ENCODE assay signal across 8 cellular contexts in the genomic region with DNA sequence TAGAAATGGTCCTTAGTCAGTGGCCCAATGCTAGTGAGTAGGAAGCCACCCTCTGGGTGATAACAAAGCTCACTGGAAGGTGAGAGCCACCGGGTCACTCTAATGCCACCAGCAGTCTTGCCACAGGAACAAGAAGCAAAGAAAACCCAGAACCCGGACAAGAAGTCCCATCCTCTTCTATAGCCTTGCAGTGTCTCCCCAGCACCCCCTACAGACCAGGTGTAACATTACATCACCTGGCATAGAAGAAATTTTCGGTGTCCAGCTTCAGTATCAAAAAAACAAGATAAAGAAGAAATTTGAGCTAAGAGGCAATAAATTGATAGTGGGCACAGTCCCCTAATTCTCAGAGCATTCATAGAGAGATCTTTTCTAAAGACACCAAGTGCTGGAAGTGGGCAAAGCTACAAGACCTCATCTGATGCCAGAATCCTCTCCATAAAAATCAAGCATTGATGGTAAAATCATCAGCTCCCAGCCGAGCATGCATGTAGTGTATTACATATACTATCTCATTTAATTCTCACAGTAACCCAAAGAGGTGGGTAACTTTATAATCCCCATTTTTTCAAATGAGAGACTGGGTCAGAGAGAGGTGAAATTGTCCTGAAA.
DNase-seq lines count a peak whose midpoint lies in the region; ATAC-seq, FAIRE-seq and TF ChIP-seq lines count a peak whose summit lies in the region.

No MANE protein-coding gene starts in this region.

- peaks cover 0 to 23% of the 10 kb centered on the region in 2 experiments; a peak in 1 of 5 replicates for H3K27me3 ChIP-seq in K562 (ENCODE audit: control insufficient read depth in 2 of 2, insufficient read depth in 2 of 2, low read length in 2 of 2)

- H4K20me1 ChIP-seq in K562 (replicated peaks; ENCODE audit: control insufficient read depth, insufficient read depth, low read length): no peaks in the 10 kb centered on the region

- no peaks in the 10 kb centered on the region for H3K9me3 ChIP-seq in K562 (replicated peaks; ENCODE audit: control insufficient read depth, insufficient read depth, low read depth, low read length)

- no peaks in the 10 kb centered on the region for H3K9me1 ChIP-seq in K562 (ENCODE audit: control insufficient read depth, insufficient read depth, low read length)

- H3K9ac ChIP-seq in K562 (ENCODE audit: insufficient read depth in 1 of 2, low read depth in 2 of 2, low read length in 2 of 2): no peak overlapping the region

- FAIRE-seq in K562 (lab: Jason Lieb, UNC): peak; percentile 91

- peaks cover 13% of the 10 kb centered on the region for H3K4me1 Mint-ChIP-seq in nephron progenitor cell

- no peaks in the 10 kb centered on the region for H3K4me1 ChIP-seq in K562 (replicated peaks in 1 of 2; ENCODE audit: control insufficient read depth in 2 of 2, insufficient read depth in 2 of 2, low read length in 2 of 2)

- peaks cover 6% of the 10 kb centered on the region for H3K9me3 Mint-ChIP-seq in nephron progenitor cell

- POLR2A ChIA-PET in K562 (lab: Yijun Ruan, JAX): interaction anchor here (0.5 to 1.2 kb wide), 5 partner anchors 8 to 399 kb away, joined by 3 to 4 read pairs (median 4); no protein-coding TSS in a partner anchor

- in situ Hi-C loops in K562 (cut with MboI): no loop called here

- no peak overlapping the region for H3K4me3 ChIP-seq in K562

- H2AFZ ChIP-seq in K562 (ENCODE audit: low read depth, low read length): no peak overlapping the region

- DNase-seq in NCI-H748 (lab: John Stamatoyannopoulos, UW; ENCODE audit: unreplicated experiment): peak; percentile 17
- no peak for DNase-seq in NCI-H748 treated with DMSO at 0.1 percent for 48 hours (lab: John Stamatoyannopoulos, UW)
- peak; percentile 34 for DNase-seq in HuH-7 (ENCODE audit: low spot score)
- DNase-seq in K562 (ENCODE audit: extremely low read depth in 1 of 4, low spot score in 3 of 4): peak; percentile 60 to 80 (median 76)
- DNase-seq in nephron progenitor cell: no peak
- DNase-seq in activated effector memory CD4-positive, alpha-beta T cell treated with anti-CD3 and anti-CD28 coated beads, Interleukin-2, amount 50 U/mL, for 16 hours: no peak
- no peak for DNase-seq in NCI-H446 treated with DMSO at 0.1 percent for 48 hours (lab: John Stamatoyannopoulos, UW)

- ATAC-seq in K562 (peak; percentile 80), HG03025 (IDR thresholded peaks at IDR 0.05; ENCODE audit: low FRiP score, unreplicated experiment) (no peak)

- no peak for TF ChIP-seq POLR2A in K562 (conservative IDR thresholded peaks at IDR 0.05)

- TF ChIP-seq CTCF in K562 (IDR thresholded peaks at IDR 0.05 in 2 of 3, conservative IDR thresholded peaks at IDR 0.05 in 1 of 3; ENCODE audit: insufficient read depth in 2 of 3, low read depth in 1 of 3, low read length in 3 of 3): peak; percentile 79 to 94 (median 93)
- peak; percentile 77 for TF ChIP-seq CTCF in nephron progenitor cell (IDR thresholded peaks at IDR 0.05)

- no peaks in the 10 kb centered on the region for H3K36me3 Mint-ChIP-seq in nephron progenitor cell (ENCODE audit: low read depth)

- H3K36me3 ChIP-seq in K562 (ENCODE audit: control insufficient read depth, insufficient read depth, low read length): no peaks in the 10 kb centered on the region

- CTCF ChIA-PET in K562 (lab: Yijun Ruan, JAX; ENCODE audit: low intra/inter-chr PET ratio): interaction anchor here (0.6 to 1.9 kb wide), 6 partner anchors 180 to 997 kb away, joined by 3 to 13 read pairs (median 3); no protein-coding TSS in a partner anchor

- H3K79me2 ChIP-seq in K562 (ENCODE audit: control insufficient read depth, insufficient read depth, low read length): no peaks in the 10 kb centered on the region

- intact Hi-C loops in K562 (cut with micrococcal nuclease): loop anchor here (5.0 kb wide), 2 partner anchors 120 to 440 kb away; no protein-coding TSS in a partner anchor

- H3K27me3 Mint-ChIP-seq in nephron progenitor cell (ENCODE audit: low read depth, poor library complexity): peaks cover 22% of the 10 kb centered on the region

- H3K27ac Mint-ChIP-seq in nephron progenitor cell: no peak overlapping the region

- H3K4me2 ChIP-seq in K562 (ENCODE audit: insufficient read depth, low read length): no peak overlapping the region

- no TSS peak for BruUV-seq in K562 (replicated peaks; lab: Mats Ljungman, UMichigan)

- no peak overlapping the region for H3K27ac ChIP-seq in K562 (ENCODE audit: extremely low read depth, low read depth, low read length)

- no peak overlapping the region for H3K4me3 Mint-ChIP-seq in nephron progenitor cell

- 3% methylated on average over 4 of the region's 4 CpGs for WGBS in K562 (ENCODE audit: insufficient coverage, low coverage, missing lambda C conversion rate)

- peak; percentile 75 to 87 for TF ChIP-seq RAD21 in K562 (CRISPR knock-in tag; conservative IDR thresholded peaks at IDR 0.05 in 1 of 2, IDR thresholded peaks at IDR 0.05 in 1 of 2)

- TF ChIP-seq EP300 in K562 (IDR thresholded peaks at IDR 0.05; ENCODE audit: low read length): no peak

TF ChIP-seq in K562, 482 proteins besides CTCF, POLR2A, EP300 and RAD21 (continues in another document):
- TF ChIP-seq, protein P1, sequence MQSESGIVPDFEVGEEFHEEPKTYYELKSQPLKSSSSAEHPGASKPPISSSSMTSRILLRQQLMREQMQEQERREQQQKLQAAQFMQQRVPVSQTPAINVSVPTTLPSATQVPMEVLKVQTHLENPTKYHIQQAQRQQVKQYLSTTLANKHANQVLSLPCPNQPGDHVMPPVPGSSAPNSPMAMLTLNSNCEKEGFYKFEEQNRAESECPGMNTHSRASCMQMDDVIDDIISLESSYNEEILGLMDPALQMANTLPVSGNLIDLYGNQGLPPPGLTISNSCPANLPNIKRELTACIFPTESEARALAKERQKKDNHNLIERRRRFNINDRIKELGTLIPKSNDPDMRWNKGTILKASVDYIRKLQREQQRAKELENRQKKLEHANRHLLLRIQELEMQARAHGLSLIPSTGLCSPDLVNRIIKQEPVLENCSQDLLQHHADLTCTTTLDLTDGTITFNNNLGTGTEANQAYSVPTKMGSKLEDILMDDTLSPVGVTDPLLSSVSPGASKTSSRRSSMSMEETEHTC (IDR thresholded peaks at IDR 0.05): no peak
- TF ChIP-seq ZEB2 (IDR thresholded peaks at IDR 0.05) (peak; percentile 68), ZNF143 (CRISPR knock-in tag; IDR thresholded peaks at IDR 0.05) (no peak), RFX7 (CRISPR knock-in tag; IDR thresholded peaks at IDR 0.05) (no peak), SMAD4 (CRISPR knock-in tag; conservative IDR thresholded peaks at IDR 0.05) (no peak), OTX1 (CRISPR knock-in tag; IDR thresholded peaks at IDR 0.05) (no peak), CXXC5 (CRISPR knock-in tag; IDR thresholded peaks at IDR 0.05) (no peak), KLF16 (IDR thresholded peaks at IDR 0.05) (peak; percentile 26; the same call in 1 of the 2 replicates), NR3C1 (CRISPR knock-in tag; IDR thresholded peaks at IDR 0.05) (no peak), DDX20 (tag; IDR thresholded peaks at IDR 0.05; ENCODE audit: low read depth) (no peak), STAG1 (CRISPR knock-in tag; IDR thresholded peaks at IDR 0.05; ENCODE audit: borderline replicate concordance) (peak; percentile 72; the same call in 1 of the 2 replicates), TCF7 (IDR thresholded peaks at IDR 0.05; ENCODE audit: borderline replicate concordance) (no peak), MAZ (CRISPR knock-in tag; conservative IDR thresholded peaks at IDR 0.05 in 1 of 2, IDR thresholded peaks at IDR 0.05 in 1 of 2) (0 out of 4 replicates have a peak, but pooled peaks of 1 of the 2 experiments have one; percentile 23), THRAP3 (IDR thresholded peaks at IDR 0.05; ENCODE audit: borderline replicate concordance) (no peak), RBM34 (IDR thresholded peaks at IDR 0.05; ENCODE audit: borderline replicate concordance, insufficient read depth, low read length) (no peak), CEBPG (CRISPR knock-in tag; IDR thresholded peaks at IDR 0.05) (no peak), CEBPG (tag; conservative IDR thresholded peaks at IDR 0.05 in 1 of 2, IDR thresholded peaks at IDR 0.05 in 1 of 2) (peak; percentile 44 to 51; a peak in 3 of 4 replicates)
- TF ChIP-seq, protein P2, sequence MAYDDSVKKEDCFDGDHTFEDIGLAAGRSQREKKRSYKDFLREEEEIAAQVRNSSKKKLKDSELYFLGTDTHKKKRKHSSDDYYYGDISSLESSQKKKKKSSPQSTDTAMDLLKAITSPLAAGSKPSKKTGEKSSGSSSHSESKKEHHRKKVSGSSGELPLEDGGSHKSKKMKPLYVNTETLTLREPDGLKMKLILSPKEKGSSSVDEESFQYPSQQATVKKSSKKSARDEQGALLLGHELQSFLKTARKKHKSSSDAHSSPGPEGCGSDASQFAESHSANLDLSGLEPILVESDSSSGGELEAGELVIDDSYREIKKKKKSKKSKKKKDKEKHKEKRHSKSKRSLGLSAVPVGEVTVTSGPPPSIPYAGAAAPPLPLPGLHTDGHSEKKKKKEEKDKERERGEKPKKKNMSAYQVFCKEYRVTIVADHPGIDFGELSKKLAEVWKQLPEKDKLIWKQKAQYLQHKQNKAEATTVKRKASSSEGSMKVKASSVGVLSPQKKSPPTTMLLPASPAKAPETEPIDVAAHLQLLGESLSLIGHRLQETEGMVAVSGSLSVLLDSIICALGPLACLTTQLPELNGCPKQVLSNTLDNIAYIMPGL (CRISPR knock-in tag; IDR thresholded peaks at IDR 0.05): no peak
- TF ChIP-seq, protein P3, sequence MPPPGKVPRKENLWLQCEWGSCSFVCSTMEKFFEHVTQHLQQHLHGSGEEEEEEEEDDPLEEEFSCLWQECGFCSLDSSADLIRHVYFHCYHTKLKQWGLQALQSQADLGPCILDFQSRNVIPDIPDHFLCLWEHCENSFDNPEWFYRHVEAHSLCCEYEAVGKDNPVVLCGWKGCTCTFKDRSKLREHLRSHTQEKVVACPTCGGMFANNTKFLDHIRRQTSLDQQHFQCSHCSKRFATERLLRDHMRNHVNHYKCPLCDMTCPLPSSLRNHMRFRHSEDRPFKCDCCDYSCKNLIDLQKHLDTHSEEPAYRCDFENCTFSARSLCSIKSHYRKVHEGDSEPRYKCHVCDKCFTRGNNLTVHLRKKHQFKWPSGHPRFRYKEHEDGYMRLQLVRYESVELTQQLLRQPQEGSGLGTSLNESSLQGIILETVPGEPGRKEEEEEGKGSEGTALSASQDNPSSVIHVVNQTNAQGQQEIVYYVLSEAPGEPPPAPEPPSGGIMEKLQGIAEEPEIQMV (tag; conservative IDR thresholded peaks at IDR 0.05; ENCODE audit: low read depth): no peak
- TF ChIP-seq, protein P4, sequence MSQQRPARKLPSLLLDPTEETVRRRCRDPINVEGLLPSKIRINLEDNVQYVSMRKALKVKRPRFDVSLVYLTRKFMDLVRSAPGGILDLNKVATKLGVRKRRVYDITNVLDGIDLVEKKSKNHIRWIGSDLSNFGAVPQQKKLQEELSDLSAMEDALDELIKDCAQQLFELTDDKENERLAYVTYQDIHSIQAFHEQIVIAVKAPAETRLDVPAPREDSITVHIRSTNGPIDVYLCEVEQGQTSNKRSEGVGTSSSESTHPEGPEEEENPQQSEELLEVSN (IDR thresholded peaks at IDR 0.05; ENCODE audit: borderline replicate concordance in 1 of 2, extremely low read depth in 1 of 2, insufficient read depth in 1 of 2, insufficient read length in 1 of 2, low read depth in 1 of 2, low read length in 1 of 2, poor library complexity in 1 of 2, severe bottlenecking in 1 of 2): no peak

Comparison
In these comparisons a context has a peak if more than half of its experiments do, and no peak if none do; other contexts are left out.
1. DNase-seq: peak in NCI-H748 (single experiment), HuH-7 (single experiment) and K562 (4 of 4); none in NCI-H748 treated with DMSO at 0.1 percent for 48 hours (single experiment), nephron progenitor cell (single experiment), activated effector memory CD4-positive, alpha-beta T cell treated with anti-CD3 and anti-CD28 coated beads, Interleukin-2, amount 50 U/mL, for 16 hours (single experiment) and NCI-H446 treated with DMSO at 0.1 percent for 48 hours (single experiment).